Comparison of ENCODE assay signal across 8 cellular contexts in genomic region chr11:64164392-64165312, GRCh38. TPM values are rescaled to one million over a fixed set of nuclear protein-coding genes. Genes with fewer than 3 reads are reported as not detected.
DNase-seq lines count a peak whose midpoint lies in the region; ATAC-seq and TF ChIP-seq lines count a peak whose summit lies in the region.

No MANE protein-coding gene starts in this region.

- no peaks in the 10 kb centered on the region for H3K27me3 Mint-ChIP-seq in CD8-positive, alpha-beta memory T cell
- H3K27me3 Mint-ChIP-seq in mesothelial cell of epicardium (ENCODE audit: low read depth): no peaks in the 10 kb centered on the region

- POLR2A ChIA-PET in CD8-positive, alpha-beta memory T cell (lab: Charles Lee): interaction anchor here (1.0 kb wide), 1 partner anchor 21 kb away, joined by 3 read pairs; the partner anchor contains the start of gene STIP1

- peaks cover 8 to 14% (median 10%) of the 10 kb centered on the region in 3 donors for H3K4me1 Mint-ChIP-seq in CD8-positive, alpha-beta memory T cell
- H3K4me1 Mint-ChIP-seq in mesothelial cell of epicardium: peaks cover 10% of the 10 kb centered on the region

- H3K27ac ChIP-seq in CD8-positive, alpha-beta memory T cell (ENCODE audit: low read depth, low read length): peak overlapping the region; percentile 57
- H3K27ac ChIP-seq in brain microvascular endothelial cell: no peak overlapping the region

- no peak overlapping the region for H3K4me3 ChIP-seq in CD8-positive, alpha-beta memory T cell (ENCODE audit: low read length)
- peak overlapping the region; percentile 63 for H3K4me3 ChIP-seq in brain microvascular endothelial cell (ENCODE audit: low read depth, low read length)

- TF ChIP-seq CTCF in brain microvascular endothelial cell (IDR thresholded peaks at IDR 0.05; ENCODE audit: low read depth, low read length, missing control alignments) (no peak), mesothelial cell of epicardium (IDR thresholded peaks at IDR 0.05; ENCODE audit: unreplicated experiment) (no peak), GM13977 (IDR thresholded peaks at IDR 0.05; ENCODE audit: extremely low read depth, insufficient read depth, missing control alignments) (no peak)

- H3K36me3 Mint-ChIP-seq in CD8-positive, alpha-beta memory T cell: peaks cover 0 to 2% (median 0%) of the 10 kb centered on the region in 3 donors
- H3K36me3 Mint-ChIP-seq in mesothelial cell of epicardium: peaks cover 2% of the 10 kb centered on the region

- no peaks in the 10 kb centered on the region for H3K27me3 ChIP-seq in CD8-positive, alpha-beta memory T cell (ENCODE audit: insufficient read depth, low read length, poor library complexity, severe bottlenecking)
- H3K27me3 ChIP-seq in brain microvascular endothelial cell (replicated peaks): no peaks in the 10 kb centered on the region

- H3K27ac Mint-ChIP-seq in CD8-positive, alpha-beta memory T cell: peak overlapping the region in 2 of 8 donors; percentile 35 to 94
- H3K27ac Mint-ChIP-seq in mesothelial cell of epicardium: no peak overlapping the region

- H3K4me1 ChIP-seq in CD8-positive, alpha-beta memory T cell (ENCODE audit: insufficient read depth, low read length): peaks cover 11% of the 10 kb centered on the region

- no peaks in the 10 kb centered on the region for H3K9me3 Mint-ChIP-seq in CD8-positive, alpha-beta memory T cell
- no peaks in the 10 kb centered on the region for H3K9me3 Mint-ChIP-seq in mesothelial cell of epicardium

- H3K36me3 ChIP-seq in CD8-positive, alpha-beta memory T cell (ENCODE audit: insufficient read depth, low read length): no peaks in the 10 kb centered on the region
- H3K36me3 ChIP-seq in brain microvascular endothelial cell (replicated peaks): no peaks in the 10 kb centered on the region

- ATAC-seq in HG03135 (IDR thresholded peaks at IDR 0.05; ENCODE audit: unreplicated experiment) (no peak), GM18498 (IDR thresholded peaks at IDR 0.05; ENCODE audit: unreplicated experiment) (no peak)

- H3K4me3 Mint-ChIP-seq in CD8-positive, alpha-beta memory T cell: peak overlapping the region; percentile 71 to 88 (median 77)
- H3K4me3 Mint-ChIP-seq in mesothelial cell of epicardium: peak overlapping the region; percentile 66

- no peak for DNase-seq in CD8-positive, alpha-beta memory T cell
- peak; percentile 88 for DNase-seq in LHCN-M2 (ENCODE audit: low read depth)
- DNase-seq in brain microvascular endothelial cell: no peak
- DNase-seq in mesothelial cell of epicardium (ENCODE audit: low spot score in 2 of 2, unreplicated experiment in 2 of 2): no peak
- DNase-seq in GM13977 (ENCODE audit: low spot score): no peak
- DNase-seq in COLO829 (ENCODE audit: low spot score): no peak

- in situ Hi-C loops in brain microvascular endothelial cell (cut with HindIII; ENCODE audit: low pct_ligation_motif_present, low sequenced_read_pairs): loop anchor here (25.0 kb wide), 1 partner anchor 327 kb away; the partner anchor contains the start of gene MARK2
- in situ Hi-C loops in GM13977 (cut with MboI; ENCODE audit: low pct_unique_long_range_greater_than_20kb, low sequenced_read_pairs, unreplicated experiment): loop anchor here (25.0 kb wide), 1 partner anchor 177 kb away; the partner anchor contains the start of gene OTUB1

- no peaks in the 10 kb centered on the region for H3K9me3 ChIP-seq in CD8-positive, alpha-beta memory T cell (ENCODE audit: low read length)

- CTCF ChIA-PET in CD8-positive, alpha-beta memory T cell (lab: Charles Lee): interaction anchor here (1.1 kb wide), 1 partner anchor 164 kb away, joined by 3 read pairs; no protein-coding TSS in a partner anchor

RNA-seq across cellular contexts. Expression of gene MACROD1, which starts 1.3 kb away (rescaled TPM):
- 10 to 100 TPM; 19.6 to 25.5 TPM for total RNA-seq in CD8-positive, alpha-beta memory T cell
- polyA plus RNA-seq in CD8-positive, alpha-beta memory T cell: 9.2 TPM
- total RNA-seq in LHCN-M2 (2014; rRNA removed) (38.0 and 40.8 TPM in 2 replicates), mesothelial cell of epicardium (39.0 to 44.0 TPM (median 39.4 TPM) in 3 replicates)
- polyA plus RNA-seq in LHCN-M2 (2012): 19.9 TPM

RNA-seq across cellular contexts. Expression of gene STIP1, which starts 21.3 kb away (rescaled TPM):
- 100 to 1,000 TPM; 457 to 461 TPM for total RNA-seq in CD8-positive, alpha-beta memory T cell
- 108 TPM for polyA plus RNA-seq in CD8-positive, alpha-beta memory T cell
- 237 and 248 TPM in 2 replicates for total RNA-seq in LHCN-M2 (2014; rRNA removed)
- 174 TPM for polyA plus RNA-seq in LHCN-M2 (2012)
- 127 to 133 TPM (median 131 TPM) in 3 replicates for total RNA-seq in mesothelial cell of epicardium

RNA-seq across cellular contexts. Expression of gene FERMT3, which starts 41.9 kb away (rescaled TPM):
- 100 to 1,000 TPM; 205 to 213 TPM for total RNA-seq in CD8-positive, alpha-beta memory T cell
- polyA plus RNA-seq in CD8-positive, alpha-beta memory T cell: 206 TPM
- 18.4 and 22.8 TPM in 2 replicates for total RNA-seq in LHCN-M2 (2014; rRNA removed)
- 15.5 TPM for polyA plus RNA-seq in LHCN-M2 (2012)
- total RNA-seq in mesothelial cell of epicardium: 4.8 to 8.4 TPM (median 5.9 TPM) in 3 replicates
